In the genomic region with DNA sequence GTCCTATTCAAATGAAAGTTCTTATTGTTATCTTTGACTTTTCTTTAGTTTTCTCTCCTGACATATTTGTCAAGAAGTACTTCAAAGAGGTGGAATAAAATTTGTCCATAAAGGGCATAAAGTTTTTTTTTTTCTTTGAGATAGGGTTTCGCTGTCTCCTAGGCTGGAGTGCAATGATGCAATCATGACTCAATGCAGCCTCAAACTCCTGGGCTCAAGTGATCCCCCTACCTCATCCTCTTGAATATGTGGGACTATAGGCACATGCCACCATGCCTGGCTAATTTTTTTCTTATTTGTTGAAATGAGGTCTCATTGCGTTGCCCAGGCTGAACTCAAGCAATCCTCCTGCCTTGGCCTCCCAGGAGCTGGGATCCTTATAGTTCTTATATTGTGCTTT, we compare ENCODE assay signal across 15 cellular contexts. TPM values are rescaled to one million over a fixed set of nuclear protein-coding genes. Genes with fewer than 3 reads are reported as not detected.
DNase-seq lines count a peak whose midpoint lies in the region; ATAC-seq lines count a peak whose summit lies in the region.
"Had no signal": no experiment of that assay in that cellular context is flagged by ENCODE, and none has a peak within 500 bp of the region (broad histone marks: within the 10 kb centered on the region; RNA-seq: fewer than 3 reads in every experiment).

No MANE protein-coding gene starts in this region.

- peak overlapping the region; percentile 48 for H3K27ac Mint-ChIP-seq in activated T-cell treated with anti-CD3 and anti-CD28 coated beads, Interleukin-2, amount 50 U/mL, for 24 hours
- H3K27ac Mint-ChIP-seq in effector memory CD8-positive, alpha-beta T cell: peak overlapping the region; percentile 9 to 44
- no peak overlapping the region for H3K27ac Mint-ChIP-seq in stimulated activated memory B cell treated with anti-CD40 and anti-IgM and Interleukin-4, amounts not matched to agents 10 μg/mL and 1 μg/mL and 100 μg/mL, for 72 hours

- H3K4me3 ChIP-seq in skeletal muscle cell (ENCODE audit: low read depth, low read length): no peak overlapping the region
- H3K4me3 ChIP-seq: ascending aorta had no signal

- H3K36me3 Mint-ChIP-seq in activated T-cell treated with anti-CD3 and anti-CD28 coated beads, Interleukin-2, amount 50 U/mL, for 24 hours (ENCODE audit: low read depth): peaks cover 95% of the 10 kb centered on the region
- peaks cover 47% of the 10 kb centered on the region for H3K36me3 Mint-ChIP-seq in activated T-cell treated with anti-CD3 and anti-CD28 coated beads, Interleukin-2, amount 50 U/mL, for 4 hours (ENCODE audit: insufficient read depth)
- H3K36me3 Mint-ChIP-seq in effector memory CD8-positive, alpha-beta T cell (ENCODE audit: insufficient read depth): peaks cover 82% of the 10 kb centered on the region
- peaks cover 60% of the 10 kb centered on the region for H3K36me3 Mint-ChIP-seq in stimulated activated memory B cell treated with anti-CD40 and anti-IgM and Interleukin-4, amounts not matched to agents 10 μg/mL and 1 μg/mL and 100 μg/mL, for 72 hours

- no peak for DNase-seq in activated T-cell treated with anti-CD3 and anti-CD28 coated beads, Interleukin-2, amount 50 U/mL, for 24 hours
- no peak for DNase-seq in activated T-cell treated with anti-CD3 and anti-CD28 coated beads, Interleukin-2, amount 50 U/mL, for 4 hours
- DNase-seq in OCI-M1 (lab: John Stamatoyannopoulos, UW) (peak; percentile 58), skeletal muscle cell (ENCODE audit: low read depth) (peak; percentile 25), NK-92 (lab: John Stamatoyannopoulos, UW; ENCODE audit: unreplicated experiment) (no peak)
- no peak for DNase-seq in effector memory CD8-positive, alpha-beta T cell
- DNase-seq: activated CD4-positive, alpha-beta T cell treated with anti-CD3 and anti-CD28 coated beads for 1 hour; NCI-H1694 treated with DMSO at 0.1 percent for 48 hours; NCI-H526 treated with DMSO at 0.1 percent for 48 hours; small intestine; T-helper 2 cell had no signal

- no peak for ATAC-seq in activated T-cell treated with anti-CD3 and anti-CD28 coated beads, Interleukin-2, amount 50 U/mL, for 4 hours
- ATAC-seq in effector memory CD8-positive, alpha-beta T cell (replicated peaks): no peak
- no peak for ATAC-seq in stimulated activated memory B cell treated with anti-CD40 and anti-IgM and Interleukin-4, amounts not matched to agents 10 μg/mL and 1 μg/mL and 100 μg/mL, for 72 hours
- no peak for ATAC-seq in GM19467 (IDR thresholded peaks at IDR 0.05; ENCODE audit: unreplicated experiment)

- no peak overlapping the region for H3K4me3 Mint-ChIP-seq in activated T-cell treated with anti-CD3 and anti-CD28 coated beads, Interleukin-2, amount 50 U/mL, for 24 hours
- H3K4me3 Mint-ChIP-seq in activated T-cell treated with anti-CD3 and anti-CD28 coated beads, Interleukin-2, amount 50 U/mL, for 4 hours: no peak overlapping the region
- no peak overlapping the region for H3K4me3 Mint-ChIP-seq in effector memory CD8-positive, alpha-beta T cell
- H3K4me3 Mint-ChIP-seq in stimulated activated memory B cell treated with anti-CD40 and anti-IgM and Interleukin-4, amounts not matched to agents 10 μg/mL and 1 μg/mL and 100 μg/mL, for 72 hours: no peak overlapping the region
- H3K4me3 Mint-ChIP-seq: activated T-helper 1 cell treated with anti-CD3 and anti-CD28 coated beads, Interleukin-12 subunit alpha, Interleukin-12 subunit beta, Interleukin-2, Interleukin-4 antibody, amounts not matched to agents 30 ng/mL and 10 ng/mL and 1 ng/mL, durations not matched to agents 14 hours and 24 hours and 36 hours had no signal

- no peaks in the 10 kb centered on the region for H3K27me3 Mint-ChIP-seq in activated T-cell treated with anti-CD3 and anti-CD28 coated beads, Interleukin-2, amount 50 U/mL, for 24 hours
- H3K27me3 Mint-ChIP-seq in activated T-cell treated with anti-CD3 and anti-CD28 coated beads, Interleukin-2, amount 50 U/mL, for 4 hours (ENCODE audit: low read depth): no peaks in the 10 kb centered on the region
- H3K27me3 Mint-ChIP-seq in effector memory CD8-positive, alpha-beta T cell: no peaks in the 10 kb centered on the region
- H3K27me3 Mint-ChIP-seq in stimulated activated memory B cell treated with anti-CD40 and anti-IgM and Interleukin-4, amounts not matched to agents 10 μg/mL and 1 μg/mL and 100 μg/mL, for 72 hours: no peaks in the 10 kb centered on the region

- peaks cover 45% of the 10 kb centered on the region for H3K4me1 Mint-ChIP-seq in activated T-cell treated with anti-CD3 and anti-CD28 coated beads, Interleukin-2, amount 50 U/mL, for 24 hours (ENCODE audit: low read depth)
- peaks cover 37% of the 10 kb centered on the region for H3K4me1 Mint-ChIP-seq in activated T-cell treated with anti-CD3 and anti-CD28 coated beads, Interleukin-2, amount 50 U/mL, for 4 hours (ENCODE audit: low read depth)
- H3K4me1 Mint-ChIP-seq in effector memory CD8-positive, alpha-beta T cell (ENCODE audit: low read depth in 2 of 2): peaks cover 12 to 32% of the 10 kb centered on the region in 2 donors
- H3K4me1 Mint-ChIP-seq in stimulated activated memory B cell treated with anti-CD40 and anti-IgM and Interleukin-4, amounts not matched to agents 10 μg/mL and 1 μg/mL and 100 μg/mL, for 72 hours: peaks cover 30% of the 10 kb centered on the region

- H3K9me3 Mint-ChIP-seq in activated T-cell treated with anti-CD3 and anti-CD28 coated beads, Interleukin-2, amount 50 U/mL, for 24 hours: no peaks in the 10 kb centered on the region
- no peaks in the 10 kb centered on the region for H3K9me3 Mint-ChIP-seq in activated T-cell treated with anti-CD3 and anti-CD28 coated beads, Interleukin-2, amount 50 U/mL, for 4 hours
- no peaks in the 10 kb centered on the region for H3K9me3 Mint-ChIP-seq in effector memory CD8-positive, alpha-beta T cell
- H3K9me3 Mint-ChIP-seq in stimulated activated memory B cell treated with anti-CD40 and anti-IgM and Interleukin-4, amounts not matched to agents 10 μg/mL and 1 μg/mL and 100 μg/mL, for 72 hours: no peaks in the 10 kb centered on the region
- H3K9me3 Mint-ChIP-seq: activated T-helper 1 cell treated with anti-CD3 and anti-CD28 coated beads, Interleukin-12 subunit alpha, Interleukin-12 subunit beta, Interleukin-2, Interleukin-4 antibody, amounts not matched to agents 30 ng/mL and 10 ng/mL and 1 ng/mL, durations not matched to agents 14 hours and 24 hours and 36 hours had no signal

RNA-seq across cellular contexts. Expression of a gene that starts 11.4 kb away (rescaled TPM):
- 100 to 1,000 TPM; 129 to 136 (median 130) TPM for total RNA-seq in activated T-cell treated with anti-CD3 and anti-CD28 coated beads, Interleukin-2, amount 50 U/mL, for 4 hours

RNA-seq across cellular contexts. Expression of a gene that starts 12.7 kb away (rescaled TPM):
- total RNA-seq in activated T-cell treated with anti-CD3 and anti-CD28 coated beads, Interleukin-2, amount 50 U/mL, for 4 hours: 10 to 100 TPM; 23.3 to 25.0 (median 24.3) TPM

Comparison
In these comparisons a context has a peak if more than half of its experiments do, and no peak if none do; other contexts are left out.
1. DNase-seq: peak in OCI-M1 (single experiment) and skeletal muscle cell (single experiment); none in activated T-cell treated with anti-CD3 and anti-CD28 coated beads, Interleukin-2, amount 50 U/mL, for 24 hours (single experiment), activated T-cell treated with anti-CD3 and anti-CD28 coated beads, Interleukin-2, amount 50 U/mL, for 4 hours (single experiment), effector memory CD8-positive, alpha-beta T cell (0 of 3) and NK-92 (single experiment).